Comparison of ENCODE assay signal across 22 cellular contexts in the genomic region with DNA sequence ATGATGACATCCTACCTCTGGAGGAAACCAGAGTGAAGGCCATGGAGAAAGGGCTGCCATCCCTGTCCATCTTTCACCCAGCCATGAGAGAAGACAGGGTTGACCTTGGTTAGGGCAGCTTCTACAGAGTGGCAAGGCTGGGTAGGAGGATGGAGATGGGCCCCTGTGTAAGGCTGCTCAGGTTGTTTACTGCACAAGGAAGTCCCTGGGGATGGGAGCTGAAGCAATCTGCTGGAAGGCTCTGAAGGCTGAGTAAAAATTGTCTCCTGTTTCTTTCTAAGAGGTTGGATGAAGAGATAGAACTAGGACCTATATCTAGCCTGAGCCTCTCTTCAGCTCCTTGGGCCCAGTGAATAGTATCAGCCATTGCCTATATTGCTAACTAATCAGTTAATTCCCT. TPM values are rescaled to one million over a fixed set of nuclear protein-coding genes. Genes with fewer than 3 reads are reported as not detected.
"Had no signal": no experiment of that assay in that cellular context is flagged by ENCODE, and none has a peak within 500 bp of the region (broad histone marks: within the 10 kb centered on the region; RNA-seq: fewer than 3 reads in every experiment).

No MANE protein-coding gene starts in this region.

- DNase-seq: activated CD4-positive, alpha-beta T cell treated with anti-CD3 and anti-CD28 coated beads for 1 hour; activated CD8-positive, alpha-beta memory T cell treated with anti-CD3 and anti-CD28 coated beads, Interleukin-2, amount 50 U/mL, for 48 hours; activated naive CD4-positive, alpha-beta T cell; activated T-cell treated with anti-CD3 and anti-CD28 coated beads, Interleukin-2, amount 50 U/mL, for 4 hours; endodermal cell; glutamatergic neuron; immature natural killer cell; left lung; naive thymus-derived CD4-positive, alpha-beta T cell; sigmoid colon; stimulated activated CD4-positive, alpha-beta T cell treated with anti-CD3 and anti-CD28 coated beads, Interleukin-2, amount 100 ng/mL, for 48 hours; stimulated activated CD8-positive, alpha-beta memory T cell treated with anti-CD3 and anti-CD28 coated beads, Interleukin-4, amount 100 ng/mL, for 48 hours; stimulated activated naive CD4-positive, alpha-beta T cell; upper lobe of right lung had no signal

- H3K4me3 ChIP-seq: breast epithelium, coronary artery, hepatocyte, left lung, lung, sigmoid colon, upper lobe of right lung had no signal

- H3K4me1 ChIP-seq: breast epithelium, left lung, sigmoid colon, upper lobe of right lung had no signal

- H3K36me3 ChIP-seq: breast epithelium had no signal

- ATAC-seq: activated T-cell treated with anti-CD3 and anti-CD28 coated beads, Interleukin-2, amount 50 U/mL, for 4 hours; left lung; naive thymus-derived CD4-positive, alpha-beta T cell; upper lobe of right lung had no signal

- H3K27me3 ChIP-seq: breast epithelium, hepatocyte, left lung, sigmoid colon, upper lobe of right lung had no signal

- H3K27ac ChIP-seq: coronary artery, hepatocyte, left lung, sigmoid colon, upper lobe of right lung had no signal

- H3K9me3 ChIP-seq: breast epithelium, left lung, sigmoid colon, upper lobe of right lung had no signal

RNA-seq across cellular contexts. Expression of a gene that starts 49.6 kb away (rescaled TPM):
- total RNA-seq: breast epithelium, kidney epithelial cell, mesenteric fat pad, omental fat pad, posterior vena cava, sigmoid colon had no signal
